Comparison of ENCODE assay signal across 28 cellular contexts in the genomic region with DNA sequence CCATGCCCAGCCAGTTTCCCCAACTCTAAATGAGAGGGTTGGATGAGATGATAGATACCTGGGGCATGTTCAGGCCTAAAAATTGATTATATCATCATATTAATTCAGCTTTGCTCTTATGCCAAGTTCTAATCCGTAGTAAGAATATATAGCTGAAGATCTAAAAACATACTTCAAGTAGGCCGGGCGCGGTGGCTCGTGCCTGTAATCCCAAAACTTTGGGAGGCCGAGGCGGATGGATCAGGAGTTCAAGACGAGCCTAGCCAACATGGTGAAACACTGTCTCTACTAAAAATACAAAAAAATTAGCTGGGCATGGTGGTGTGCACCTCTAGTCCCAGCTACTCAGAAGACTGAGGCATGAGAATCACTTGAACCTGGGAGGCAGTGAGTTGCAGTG. TPM values are rescaled to one million over a fixed set of nuclear protein-coding genes. Genes with fewer than 3 reads are reported as not detected.
"Had no signal": no experiment of that assay in that cellular context is flagged by ENCODE, and none has a peak within 500 bp of the region (broad histone marks: within the 10 kb centered on the region; RNA-seq: fewer than 3 reads in every experiment).

No MANE protein-coding gene starts in this region.

- H3K27ac Mint-ChIP-seq: stimulated activated effector memory CD8-positive, alpha-beta T cell treated with anti-CD3 and anti-CD28 coated beads, Interleukin-12 subunit alpha, Interleukin-12 subunit beta, amount 100 ng/mL, for 72 hours; stimulated activated memory B cell treated with anti-CD40 and anti-IgM and Interleukin-4, amounts not matched to agents 10 μg/mL and 1 μg/mL and 100 μg/mL, for 72 hours; stimulated activated naive B cell treated with anti-CD40 and anti-IgM and Interleukin-4, amounts not matched to agents 10 μg/mL and 1 μg/mL and 100 μg/mL, for 72 hours; stimulated activated naive CD8-positive, alpha-beta T cell treated with anti-CD3 and anti-CD28 coated beads, Interleukin-15, amount 100 ng/mL, for 72 hours; stimulated activated naive CD8-positive, alpha-beta T cell treated with anti-CD3 and anti-CD28 coated beads, Interleukin-15, Interleukin-2, amounts not matched to agents 100 ng/mL and 50 ng/mL, for 24 hours; type B pancreatic cell had no signal

- H3K9me3 ChIP-seq: stomach, suprapubic skin, testis, thoracic aorta, thyroid gland, tibial artery, tibial nerve, transverse colon, upper lobe of left lung, uterus, vagina had no signal

- H3K4me3 ChIP-seq: stomach, suprapubic skin, testis, thoracic aorta, thyroid gland, tibial artery, tibial nerve, transverse colon, upper lobe of left lung, uterus, vagina had no signal

- DNase-seq: stimulated activated CD4-positive, alpha-beta T cell treated with anti-CD3 and anti-CD28 coated beads, Interleukin-2, amount 100 ng/mL, for 48 hours; stimulated activated CD4-positive, alpha-beta T cell treated with anti-CD3 and anti-CD28 coated beads, Interleukin-4, amount 100 ng/mL, for 1 hour; stimulated activated CD4-positive, alpha-beta T cell treated with anti-CD3 and anti-CD28 coated beads, Interleukin-4, amount 100 ng/mL, for 24 hours; stimulated activated CD4-positive, alpha-beta T cell treated with anti-CD3 and anti-CD28 coated beads, Interleukin-4, amount 100 ng/mL, for 4 hours; stimulated activated CD8-positive, alpha-beta memory T cell treated with anti-CD3 and anti-CD28 coated beads, Interleukin-4, amount 100 ng/mL, for 48 hours; stimulated activated naive B cell treated with anti-CD40 and anti-IgM and Interleukin-4, amounts not matched to agents 10 μg/mL and 1 μg/mL and 100 μg/mL, for 72 hours; stimulated activated naive CD4-positive, alpha-beta T cell; stimulated activated naive CD4-positive, alpha-beta T cell treated with Interleukin-2 at 50 U/mL for 16 hours; stimulated activated naive CD8-positive, alpha-beta T cell treated with anti-CD3 and anti-CD28 coated beads, Interleukin-15, amount 100 ng/mL, for 72 hours; stimulated activated naive CD8-positive, alpha-beta T cell treated with anti-CD3 and anti-CD28 coated beads, Interleukin-15, Interleukin-2, amounts not matched to agents 100 U/mL and 50 U/mL, for 24 hours; stomach; substantia nigra; testis; thyroid gland; tibial artery; transverse colon; trophoblast cell; uterus had no signal

- H3K4me3 Mint-ChIP-seq: stimulated activated effector memory CD8-positive, alpha-beta T cell treated with anti-CD3 and anti-CD28 coated beads, Interleukin-12 subunit alpha, Interleukin-12 subunit beta, amount 100 ng/mL, for 72 hours; stimulated activated memory B cell treated with anti-CD40 and anti-IgM and Interleukin-4, amounts not matched to agents 10 μg/mL and 1 μg/mL and 100 μg/mL, for 72 hours; stimulated activated naive B cell treated with anti-CD40 and anti-IgM and Interleukin-4, amounts not matched to agents 10 μg/mL and 1 μg/mL and 100 μg/mL, for 72 hours; stimulated activated naive CD8-positive, alpha-beta T cell treated with anti-CD3 and anti-CD28 coated beads, Interleukin-15, amount 100 ng/mL, for 72 hours; stimulated activated naive CD8-positive, alpha-beta T cell treated with anti-CD3 and anti-CD28 coated beads, Interleukin-15, Interleukin-2, amounts not matched to agents 100 ng/mL and 50 ng/mL, for 24 hours; type B pancreatic cell had no signal

- H3K36me3 ChIP-seq: stomach, suprapubic skin, thoracic aorta, thyroid gland, tibial artery, tibial nerve, transverse colon, upper lobe of left lung, uterus, vagina had no signal

- H3K27ac ChIP-seq: stomach, suprapubic skin, testis, thoracic aorta, thyroid gland, tibial artery, tibial nerve, transverse colon, upper lobe of left lung, uterus, vagina had no signal

- H3K4me1 Mint-ChIP-seq: stimulated activated effector memory CD8-positive, alpha-beta T cell treated with anti-CD3 and anti-CD28 coated beads, Interleukin-12 subunit alpha, Interleukin-12 subunit beta, amount 100 ng/mL, for 72 hours; stimulated activated memory B cell treated with anti-CD40 and anti-IgM and Interleukin-4, amounts not matched to agents 10 μg/mL and 1 μg/mL and 100 μg/mL, for 72 hours; stimulated activated naive B cell treated with anti-CD40 and anti-IgM and Interleukin-4, amounts not matched to agents 10 μg/mL and 1 μg/mL and 100 μg/mL, for 72 hours; stimulated activated naive CD8-positive, alpha-beta T cell treated with anti-CD3 and anti-CD28 coated beads, Interleukin-15, amount 100 ng/mL, for 72 hours had no signal

- H3K27me3 ChIP-seq: suprapubic skin, testis, thyroid gland, tibial nerve, transverse colon, upper lobe of left lung, uterus, vagina had no signal

- H3K27me3 Mint-ChIP-seq: stimulated activated naive CD8-positive, alpha-beta T cell treated with anti-CD3 and anti-CD28 coated beads, Interleukin-15, Interleukin-2, amounts not matched to agents 100 ng/mL and 50 ng/mL, for 24 hours; type B pancreatic cell had no signal

- H3K9me3 Mint-ChIP-seq: stimulated activated effector memory CD8-positive, alpha-beta T cell treated with anti-CD3 and anti-CD28 coated beads, Interleukin-12 subunit alpha, Interleukin-12 subunit beta, amount 100 ng/mL, for 72 hours; stimulated activated naive B cell treated with anti-CD40 and anti-IgM and Interleukin-4, amounts not matched to agents 10 μg/mL and 1 μg/mL and 100 μg/mL, for 72 hours; stimulated activated naive CD8-positive, alpha-beta T cell treated with anti-CD3 and anti-CD28 coated beads, Interleukin-15, amount 100 ng/mL, for 72 hours; stimulated activated naive CD8-positive, alpha-beta T cell treated with anti-CD3 and anti-CD28 coated beads, Interleukin-15, Interleukin-2, amounts not matched to agents 100 ng/mL and 50 ng/mL, for 24 hours; type B pancreatic cell had no signal

- ATAC-seq: stimulated activated effector memory CD8-positive, alpha-beta T cell treated with anti-CD3 and anti-CD28 coated beads, Interleukin-12 subunit alpha, Interleukin-12 subunit beta, amount 100 ng/mL, for 72 hours; stimulated activated memory B cell treated with anti-CD40 and anti-IgM and Interleukin-4, amounts not matched to agents 10 μg/mL and 1 μg/mL and 100 μg/mL, for 72 hours; stimulated activated naive B cell treated with anti-CD40 and anti-IgM and Interleukin-4, amounts not matched to agents 10 μg/mL and 1 μg/mL and 100 μg/mL, for 72 hours; stimulated activated naive CD8-positive, alpha-beta T cell treated with anti-CD3 and anti-CD28 coated beads, Interleukin-15, amount 100 ng/mL, for 72 hours; stimulated activated naive CD8-positive, alpha-beta T cell treated with anti-CD3 and anti-CD28 coated beads, Interleukin-15, Interleukin-2, amounts not matched to agents 100 U/mL and 50 U/mL, for 24 hours had no signal

- H3K4me1 ChIP-seq: stomach, suprapubic skin, testis, tibial artery, tibial nerve, transverse colon, uterus, vagina had no signal

- H3K36me3 Mint-ChIP-seq: stimulated activated effector memory CD8-positive, alpha-beta T cell treated with anti-CD3 and anti-CD28 coated beads, Interleukin-12 subunit alpha, Interleukin-12 subunit beta, amount 100 ng/mL, for 72 hours; stimulated activated memory B cell treated with anti-CD40 and anti-IgM and Interleukin-4, amounts not matched to agents 10 μg/mL and 1 μg/mL and 100 μg/mL, for 72 hours; stimulated activated naive B cell treated with anti-CD40 and anti-IgM and Interleukin-4, amounts not matched to agents 10 μg/mL and 1 μg/mL and 100 μg/mL, for 72 hours; type B pancreatic cell had no signal

RNA-seq across cellular contexts. Expression of gene PLA2G10, which starts 12.0 kb away (rescaled TPM):
- total RNA-seq: suprapubic skin, temporal lobe, thoracic aorta, thyroid gland, tibial nerve, uterus, vagina had no signal

RNA-seq across cellular contexts. Expression of gene NPIPA3, which starts 21.1 kb away (rescaled TPM):
- total RNA-seq: vagina had no signal
